ENCODE assay signal across 7 cellular contexts in genomic region chr9:112332272-112332671, GRCh38. TPM values are rescaled to one million over a fixed set of nuclear protein-coding genes. Genes with fewer than 3 reads are reported as not detected.
DNase-seq lines count a peak whose midpoint lies in the region; ATAC-seq, FAIRE-seq and TF ChIP-seq lines count a peak whose summit lies in the region.

No MANE protein-coding gene starts in this region.

- FAIRE-seq in small intestine (lab: Jason Lieb, UNC): no peak

- no peaks in the 10 kb centered on the region for H3K36me3 Mint-ChIP-seq in T-cell

- no peak for ATAC-seq in T-cell (replicated peaks in 1 of 4)
- no peak for ATAC-seq in gastroesophageal sphincter
- no peak for ATAC-seq in HG03442 (IDR thresholded peaks at IDR 0.05; ENCODE audit: unreplicated experiment)

- CTCF ChIA-PET in T-cell (lab: Charles Lee): interaction anchor here (0.7 to 1.3 kb wide), 5 partner anchors 15 to 436 kb away, joined by 3 to 4 read pairs (median 3); partner anchors contain the start of genes HSDL2 (in 1 of the 2) and UGCG (in 1 of the 2)

- no peak for TF ChIP-seq CTCF in HFF-Myc (IDR thresholded peaks at IDR 0.05; ENCODE audit: low read depth, low read length, missing control alignments)
- TF ChIP-seq CTCF in gastroesophageal sphincter (IDR thresholded peaks at IDR 0.05): no peak

- TF ChIP-seq EP300 in gastroesophageal sphincter (IDR thresholded peaks at IDR 0.05): no peak

- H3K4me1 Mint-ChIP-seq in T-cell: peaks cover 43 to 57% (median 54%) of the 10 kb centered on the region in 3 donors

- DNase-seq in HFF-Myc (ENCODE audit: extremely low read depth, low read depth) (no peak), T-cell (no peak), small intestine (no peak), SHP77 treated with DMSO at 0.1 percent for 48 hours (lab: John Stamatoyannopoulos, UW) (no peak), NCI-H345 treated with DMSO at 0.1 percent for 48 hours (lab: John Stamatoyannopoulos, UW; ENCODE audit: unreplicated experiment) (no peak)

- H3K9me3 Mint-ChIP-seq in T-cell: no peaks in the 10 kb centered on the region

- peak overlapping the region; percentile 76 to 95 (median 90) for H3K4me3 Mint-ChIP-seq in T-cell

- H3K4me1 ChIP-seq in gastroesophageal sphincter (peaks cover 0 to 50% (median 0%) of the 10 kb centered on the region in 3 donors), small intestine (ENCODE audit: control insufficient read depth in 2 of 2, insufficient read depth in 1 of 2, low read depth in 1 of 2, low read length in 1 of 2) (peaks cover 0 to 3% of the 10 kb centered on the region in 2 donors)

- no peaks in the 10 kb centered on the region for H3K9me3 ChIP-seq in gastroesophageal sphincter
- H3K9me3 ChIP-seq in small intestine (ENCODE audit: control insufficient read depth, low read depth): no peaks in the 10 kb centered on the region

- H3K27ac Mint-ChIP-seq in T-cell: peak overlapping the region; percentile 92

- WGBS in gastroesophageal sphincter (ENCODE audit: low coverage in 1 of 2), 2 donors: 0 to 7% methylated on average over 3 to 4 of the region's 4 CpGs
- 1 to 12% (median 2%) methylated on average over 4 of the region's 4 CpGs for WGBS in small intestine, 3 donors

- H3K4me3 ChIP-seq in HFF-Myc (replicated peaks; ENCODE audit: low read depth, low read length) (peak overlapping the region; percentile 65), gastroesophageal sphincter (peak overlapping the region; percentile 82 to 100), small intestine (ENCODE audit: low read depth in 1 of 2, low read length in 2 of 2) (peak overlapping the region; percentile 76 to 96)

- H3K36me3 ChIP-seq in gastroesophageal sphincter (no peaks in the 10 kb centered on the region), small intestine (ENCODE audit: control insufficient read depth in 2 of 2, insufficient read depth in 2 of 2, low read length in 2 of 2) (peaks cover 0 to 1% of the 10 kb centered on the region in 2 donors)

- POLR2A ChIA-PET in T-cell (lab: Charles Lee): interaction anchor here (0.7 to 1.6 kb wide), 3 partner anchors 15 to 155 kb away, joined by 3 to 6 read pairs (median 5); no protein-coding TSS in a partner anchor

- H3K27ac ChIP-seq in gastroesophageal sphincter: peak overlapping the region; percentile 96 to 100 (median 98)
- H3K27ac ChIP-seq in small intestine (ENCODE audit: low read depth in 1 of 2, low read length in 1 of 2): peak overlapping the region; percentile 97 to 98

- H3K27me3 ChIP-seq in gastroesophageal sphincter (no peaks in the 10 kb centered on the region), small intestine (ENCODE audit: control insufficient read depth in 2 of 2, insufficient read depth in 2 of 2, low read length in 2 of 2) (no peaks in the 10 kb centered on the region)

- no peaks in the 10 kb centered on the region for H3K27me3 Mint-ChIP-seq in T-cell

- no peak for TF ChIP-seq POLR2A in gastroesophageal sphincter (IDR thresholded peaks at IDR 0.05)

RNA-seq across cellular contexts. Expression of gene PTBP3, which starts 1.1 kb away (rescaled TPM):
- 100 to 1,000 TPM; 107 to 116 (median 109) TPM for total RNA-seq in T-cell
- total RNA-seq in gastroesophageal sphincter: 10 to 100 TPM; 13.7 to 28.2 (median 24.6) TPM
- 10 to 100 TPM; 19.7 to 28.9 (median 22.4) TPM for polyA plus RNA-seq in small intestine

RNA-seq across cellular contexts. Expression of gene HSDL2, which starts 47.6 kb away (rescaled TPM):
- total RNA-seq in T-cell (10 to 100 TPM in 3 of 5 donors, 1 to 10 TPM in 2; 9.1 to 11.8 (median 10.8) TPM), gastroesophageal sphincter (10 to 100 TPM; 43.0 to 66.5 (median 60.9) TPM)
- polyA plus RNA-seq in small intestine: 10 to 100 TPM; 30.8 to 48.1 (median 32.2) TPM
